ENCODE assay signal across 1 cellular context in the genomic region with DNA sequence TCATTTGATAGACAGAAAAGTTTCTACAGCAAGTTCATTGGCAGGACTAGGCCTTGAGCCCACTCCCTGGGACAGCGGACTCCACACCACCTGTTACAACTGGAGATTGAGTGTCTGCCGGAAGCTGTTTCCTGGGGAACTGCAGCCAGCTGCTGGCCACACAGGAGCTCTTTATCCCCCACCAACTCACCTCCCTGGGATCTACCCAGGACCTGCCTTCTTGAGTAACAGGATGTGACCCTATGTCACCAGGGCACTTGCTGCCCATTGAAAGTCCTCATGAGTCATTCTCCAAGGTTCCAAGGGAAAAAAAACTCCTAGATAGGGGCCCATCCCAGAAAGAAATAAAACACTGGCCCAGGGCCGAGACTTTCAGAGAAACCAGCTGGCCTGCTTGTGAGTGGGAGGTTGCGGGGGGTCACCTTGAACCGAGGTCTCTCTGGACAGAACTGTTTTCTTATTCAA.
A peak's percentile ranks its signal among the peaks of the same experiment; 100 is the strongest.
TF ChIP-seq lines count a peak whose summit lies in the region.

No MANE protein-coding gene starts in this region.

TF ChIP-seq in HepG2, 621 proteins besides CTCF, POLR2A, EP300 and RAD21 (continued from another document and continues in another):
- TF ChIP-seq ZSCAN9 (CRISPR knock-in tag; IDR thresholded peaks at IDR 0.05; ENCODE audit: borderline replicate concordance) (no peak), ZNF253 (CRISPR knock-in tag; IDR thresholded peaks at IDR 0.05; ENCODE audit: borderline replicate concordance) (no peak), ZBTB7B (CRISPR knock-in tag; IDR thresholded peaks at IDR 0.05) (no peak; the same call in none of the 2 replicates), RNF2 (conservative IDR thresholded peaks at IDR 0.05; ENCODE audit: low read depth) (0 out of 2 replicates have a peak, but pooled peaks have one; percentile 43), ZNF251 (CRISPR knock-in tag; IDR thresholded peaks at IDR 0.05) (no peak), MED1 (CRISPR knock-in tag; IDR thresholded peaks at IDR 0.05) (peak; percentile 51; the same call in 1 of the 2 replicates), ZFP1 (CRISPR knock-in tag; IDR thresholded peaks at IDR 0.05) (peak; percentile 70; the same call in 1 of the 2 replicates), KAT7 (CRISPR knock-in tag; IDR thresholded peaks at IDR 0.05; ENCODE audit: borderline replicate concordance) (peak; percentile 56; the same call in 1 of the 2 replicates), ZNF496 (CRISPR knock-in tag; IDR thresholded peaks at IDR 0.05; ENCODE audit: insufficient replicate concordance) (no peak), CBX1 (IDR thresholded peaks at IDR 0.05; ENCODE audit: low read depth) (no peak), PTBP1 (IDR thresholded peaks at IDR 0.05; ENCODE audit: low read depth, low read length, poor library complexity, severe bottlenecking) (no peak), ZNF317 (CRISPR knock-in tag; IDR thresholded peaks at IDR 0.05) (peak; percentile 83), ZNF597 (CRISPR knock-in tag; IDR thresholded peaks at IDR 0.05) (no peak), PRDM15 (CRISPR knock-in tag; IDR thresholded peaks at IDR 0.05) (peak; percentile 85; the same call in 1 of the 2 replicates), PHF20 (CRISPR knock-in tag; IDR thresholded peaks at IDR 0.05) (no peak), ZNF296 (CRISPR knock-in tag; conservative IDR thresholded peaks at IDR 0.05) (no peak), HDAC2 (CRISPR knock-in tag; IDR thresholded peaks at IDR 0.05) (peak; percentile 69), ZBTB1 (CRISPR knock-in tag; IDR thresholded peaks at IDR 0.05; ENCODE audit: borderline replicate concordance) (no peak), ZBTB4 (CRISPR knock-in tag; IDR thresholded peaks at IDR 0.05; ENCODE audit: borderline replicate concordance) (no peak), TOPORS (CRISPR knock-in tag; IDR thresholded peaks at IDR 0.05) (no peak), BCL3 (CRISPR knock-in tag; IDR thresholded peaks at IDR 0.05) (no peak), ZNF644 (CRISPR knock-in tag; IDR thresholded peaks at IDR 0.05; ENCODE audit: low read depth) (peak; percentile 60; the same call in 1 of the 2 replicates), ZBTB8A (CRISPR knock-in tag; IDR thresholded peaks at IDR 0.05; ENCODE audit: borderline replicate concordance, low read depth) (no peak), ZBTB21 (CRISPR knock-in tag; IDR thresholded peaks at IDR 0.05) (peak; percentile 12), ARNTL (CRISPR knock-in tag; IDR thresholded peaks at IDR 0.05) (0 out of 2 replicates have a peak, but pooled peaks have one; percentile 48), ZNF660 (CRISPR knock-in tag; IDR thresholded peaks at IDR 0.05; ENCODE audit: borderline replicate concordance, low read depth) (no peak), HNRNPK (IDR thresholded peaks at IDR 0.05; ENCODE audit: low read depth, low read length, poor library complexity, severe bottlenecking) (no peak), CCDC6 (CRISPR knock-in tag; IDR thresholded peaks at IDR 0.05) (no peak), MATR3 (CRISPR knock-in tag; IDR thresholded peaks at IDR 0.05) (no peak), TARDBP (CRISPR knock-in tag; IDR thresholded peaks at IDR 0.05) (peak; percentile 64; the same call in 1 of the 2 replicates), MZF1 (CRISPR knock-in tag; IDR thresholded peaks at IDR 0.05; ENCODE audit: borderline replicate concordance) (no peak), ELF3 (CRISPR knock-in tag; IDR thresholded peaks at IDR 0.05) (peak; percentile 79), USF2 (IDR thresholded peaks at IDR 0.05; ENCODE audit: low read depth, low read length) (no peak), USF2 (CRISPR knock-in tag; IDR thresholded peaks at IDR 0.05; ENCODE audit: borderline replicate concordance) (no peak), KLF12 (CRISPR knock-in tag; IDR thresholded peaks at IDR 0.05; ENCODE audit: borderline replicate concordance) (no peak), IKZF1 (IDR thresholded peaks at IDR 0.05) (no peak), ZMYM2 (CRISPR knock-in tag; IDR thresholded peaks at IDR 0.05) (peak; percentile 54; the same call in 1 of the 2 replicates), ZSCAN20 (CRISPR knock-in tag; IDR thresholded peaks at IDR 0.05; ENCODE audit: borderline replicate concordance) (no peak), FLYWCH1 (CRISPR knock-in tag; IDR thresholded peaks at IDR 0.05) (no peak), ZNF33B (CRISPR knock-in tag; IDR thresholded peaks at IDR 0.05) (0 out of 2 replicates have a peak, but pooled peaks have one; percentile 59), ZNF577 (CRISPR knock-in tag; IDR thresholded peaks at IDR 0.05; ENCODE audit: borderline replicate concordance, low read depth) (no peak)
- TF ChIP-seq, protein P1, sequence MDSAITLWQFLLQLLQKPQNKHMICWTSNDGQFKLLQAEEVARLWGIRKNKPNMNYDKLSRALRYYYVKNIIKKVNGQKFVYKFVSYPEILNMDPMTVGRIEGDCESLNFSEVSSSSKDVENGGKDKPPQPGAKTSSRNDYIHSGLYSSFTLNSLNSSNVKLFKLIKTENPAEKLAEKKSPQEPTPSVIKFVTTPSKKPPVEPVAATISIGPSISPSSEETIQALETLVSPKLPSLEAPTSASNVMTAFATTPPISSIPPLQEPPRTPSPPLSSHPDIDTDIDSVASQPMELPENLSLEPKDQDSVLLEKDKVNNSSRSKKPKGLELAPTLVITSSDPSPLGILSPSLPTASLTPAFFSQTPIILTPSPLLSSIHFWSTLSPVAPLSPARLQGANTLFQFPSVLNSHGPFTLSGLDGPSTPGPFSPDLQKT (CRISPR knock-in tag; IDR thresholded peaks at IDR 0.05; ENCODE audit: borderline replicate concordance), result no peak
- TF ChIP-seq, protein P2, sequence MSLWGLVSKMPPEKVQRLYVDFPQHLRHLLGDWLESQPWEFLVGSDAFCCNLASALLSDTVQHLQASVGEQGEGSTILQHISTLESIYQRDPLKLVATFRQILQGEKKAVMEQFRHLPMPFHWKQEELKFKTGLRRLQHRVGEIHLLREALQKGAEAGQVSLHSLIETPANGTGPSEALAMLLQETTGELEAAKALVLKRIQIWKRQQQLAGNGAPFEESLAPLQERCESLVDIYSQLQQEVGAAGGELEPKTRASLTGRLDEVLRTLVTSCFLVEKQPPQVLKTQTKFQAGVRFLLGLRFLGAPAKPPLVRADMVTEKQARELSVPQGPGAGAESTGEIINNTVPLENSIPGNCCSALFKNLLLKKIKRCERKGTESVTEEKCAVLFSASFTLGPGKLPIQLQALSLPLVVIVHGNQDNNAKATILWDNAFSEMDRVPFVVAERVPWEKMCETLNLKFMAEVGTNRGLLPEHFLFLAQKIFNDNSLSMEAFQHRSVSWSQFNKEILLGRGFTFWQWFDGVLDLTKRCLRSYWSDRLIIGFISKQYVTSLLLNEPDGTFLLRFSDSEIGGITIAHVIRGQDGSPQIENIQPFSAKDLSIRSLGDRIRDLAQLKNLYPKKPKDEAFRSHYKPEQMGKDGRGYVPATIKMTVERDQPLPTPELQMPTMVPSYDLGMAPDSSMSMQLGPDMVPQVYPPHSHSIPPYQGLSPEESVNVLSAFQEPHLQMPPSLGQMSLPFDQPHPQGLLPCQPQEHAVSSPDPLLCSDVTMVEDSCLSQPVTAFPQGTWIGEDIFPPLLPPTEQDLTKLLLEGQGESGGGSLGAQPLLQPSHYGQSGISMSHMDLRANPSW (CRISPR knock-in tag; IDR thresholded peaks at IDR 0.05; ENCODE audit: borderline replicate concordance), result no peak
- TF ChIP-seq, protein P3, sequence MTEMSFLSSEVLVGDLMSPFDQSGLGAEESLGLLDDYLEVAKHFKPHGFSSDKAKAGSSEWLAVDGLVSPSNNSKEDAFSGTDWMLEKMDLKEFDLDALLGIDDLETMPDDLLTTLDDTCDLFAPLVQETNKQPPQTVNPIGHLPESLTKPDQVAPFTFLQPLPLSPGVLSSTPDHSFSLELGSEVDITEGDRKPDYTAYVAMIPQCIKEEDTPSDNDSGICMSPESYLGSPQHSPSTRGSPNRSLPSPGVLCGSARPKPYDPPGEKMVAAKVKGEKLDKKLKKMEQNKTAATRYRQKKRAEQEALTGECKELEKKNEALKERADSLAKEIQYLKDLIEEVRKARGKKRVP (CRISPR knock-in tag; IDR thresholded peaks at IDR 0.05), result no peak
